8 cellular contexts compared by ENCODE assay signal in genomic region chr15:90873998-90874605, GRCh38. TPM values are rescaled to one million over a fixed set of nuclear protein-coding genes. Genes with fewer than 3 reads are reported as not detected.
DNase-seq lines count a peak whose midpoint lies in the region; ATAC-seq and TF ChIP-seq lines count a peak whose summit lies in the region.

No MANE protein-coding gene starts in this region.

- H3K36me3 ChIP-seq in Caco-2 (ENCODE audit: control insufficient read depth, insufficient read depth, low read length) = no peaks in the 10 kb centered on the region

- H3K27ac Mint-ChIP-seq in Caco-2 (ENCODE audit: unreplicated experiment) = no peak overlapping the region
- no peak overlapping the region for H3K27ac Mint-ChIP-seq in MCF 10A (ENCODE audit: low read depth, unreplicated experiment)
- H3K27ac Mint-ChIP-seq in natural killer cell = peak overlapping the region; percentile 84 to 89

- peak overlapping the region; percentile 22 for H3K4me3 Mint-ChIP-seq in Caco-2 (ENCODE audit: unreplicated experiment)
- H3K4me3 Mint-ChIP-seq in MCF 10A (ENCODE audit: unreplicated experiment) = peak overlapping the region; percentile 28
- peak overlapping the region; percentile 94 for H3K4me3 Mint-ChIP-seq in natural killer cell

- CTCF ChIA-PET in Caco-2 (lab: Charles Lee) = interaction anchor here (0.6 to 2.2 kb wide), 3 partner anchors 28 to 58 kb away, joined by 3 to 11 read pairs (median 3); partner anchors contain the start of gene HDDC3
- CTCF ChIA-PET in MCF 10A (lab: Yijun Ruan, JAX) = interaction anchor here (0.6 to 2.2 kb wide), 7 partner anchors 11 to 226 kb away, joined by 3 to 7 read pairs (median 4); partner anchors contain the start of gene HDDC3

- H3K4me1 Mint-ChIP-seq in Caco-2 (ENCODE audit: low read depth, unreplicated experiment) (peaks cover 9% of the 10 kb centered on the region), MCF 10A (ENCODE audit: insufficient read depth, unreplicated experiment) (peaks cover 14% of the 10 kb centered on the region), natural killer cell (peaks cover 44 to 60% of the 10 kb centered on the region in 2 donors)

- intact Hi-C loops in Caco-2 (cut with micrococcal nuclease; ENCODE audit: unreplicated experiment) (loop anchor here (2.0 to 5.0 kb wide), 3 partner anchors 52 to 227 kb away; partner anchors contain the start of gene UNC45A), MCF 10A (cut with micrococcal nuclease) (loop anchor here (5.0 kb wide), 1 partner anchor 227 kb away; no protein-coding TSS in a partner anchor), natural killer cell (cut with micrococcal nuclease) (loop anchor here (5.0 kb wide), 2 partner anchors 37 to 57 kb away; no protein-coding TSS in a partner anchor)

- TF ChIP-seq CTCF in Caco-2 (IDR thresholded peaks at IDR 0.05; ENCODE audit: insufficient read depth in 1 of 2, low read depth in 1 of 2, low read length in 1 of 2, severe bottlenecking in 1 of 2, unreplicated experiment in 1 of 2) = no peak
- no peak for TF ChIP-seq CTCF in MCF 10A (IDR thresholded peaks at IDR 0.05; ENCODE audit: unreplicated experiment)
- no peak for TF ChIP-seq CTCF in natural killer cell (IDR thresholded peaks at IDR 0.05)

- H3K27me3 Mint-ChIP-seq in Caco-2 (ENCODE audit: insufficient read depth, unreplicated experiment) (no peaks in the 10 kb centered on the region), MCF 10A (ENCODE audit: insufficient read depth, unreplicated experiment) (no peaks in the 10 kb centered on the region), natural killer cell (ENCODE audit: low read depth in 2 of 2) (no peaks in the 10 kb centered on the region)

- H3K9me3 Mint-ChIP-seq in Caco-2 (ENCODE audit: unreplicated experiment) (no peaks in the 10 kb centered on the region), MCF 10A (ENCODE audit: unreplicated experiment) (no peaks in the 10 kb centered on the region), natural killer cell (no peaks in the 10 kb centered on the region)

- no peak for ATAC-seq in natural killer cell
- no peak for ATAC-seq in GM21723 (IDR thresholded peaks at IDR 0.05; ENCODE audit: unreplicated experiment)

- H3K4me1 ChIP-seq in Caco-2 = peaks cover 45% of the 10 kb centered on the region

- H3K36me3 Mint-ChIP-seq in Caco-2 (ENCODE audit: insufficient read depth, unreplicated experiment) = peaks cover 23% of the 10 kb centered on the region
- peaks cover 36% of the 10 kb centered on the region for H3K36me3 Mint-ChIP-seq in MCF 10A (ENCODE audit: insufficient read depth, unreplicated experiment)
- H3K36me3 Mint-ChIP-seq in natural killer cell = no peaks in the 10 kb centered on the region

- no peaks in the 10 kb centered on the region for H3K9me3 ChIP-seq in Caco-2

- no peak overlapping the region for H3K4me3 ChIP-seq in Caco-2 (ENCODE audit: low read depth, low read length)

- DNase-seq in Caco-2 (peak; percentile 91 to 92), NCI-H1092 treated with DMSO at 0.1 percent for 48 hours (lab: John Stamatoyannopoulos, UW) (peak; percentile 67), MCF 10A (ENCODE audit: unreplicated experiment) (peak; percentile 23), natural killer cell (no peak), RKO (ENCODE audit: low spot score) (no peak), AG20443 (ENCODE audit: low spot score) (no peak)
- no peak for DNase-seq in stimulated activated CD4-positive, alpha-beta T cell treated with anti-CD3 and anti-CD28 coated beads, Interleukin-2, amount 100 ng/mL, for 24 hours

- POLR2A ChIA-PET in Caco-2 (lab: Charles Lee) (no interaction called here), MCF 10A (lab: Yijun Ruan, JAX) (interaction anchor here (0.5 to 1.5 kb wide), 7 partner anchors 10 to 344 kb away, joined by 3 to 5 read pairs (median 3); partner anchors contain the start of gene BLM)

- BruUV-seq in Caco-2 (replicated peaks; lab: Mats Ljungman, UMichigan) (no TSS peak), MCF 10A (replicated peaks; lab: Mats Ljungman, UMichigan) (no TSS peak)

- no peaks in the 10 kb centered on the region for H3K27me3 ChIP-seq in Caco-2 (replicated peaks; ENCODE audit: control insufficient read depth, insufficient read depth, low read length)

RNA-seq across cellular contexts. Expression of gene FURIN, which starts 5.7 kb away (rescaled TPM):
- total RNA-seq in Caco-2 (2022) (41.5 and 43.0 TPM in 2 replicates), MCF 10A (2022) (48.8 and 49.4 TPM in 2 replicates), natural killer cell (100 to 1,000 TPM; 110 to 178 (median 172) TPM)

RNA-seq across cellular contexts. Expression of gene FES, which starts 10.2 kb away (rescaled TPM):
- total RNA-seq in Caco-2 (2022) (1.7 and 1.8 TPM in 2 replicates), MCF 10A (2022) (0.32 and 0.91 TPM in 2 replicates), natural killer cell (10 to 100 TPM; 35.8 to 70.3 (median 52.5) TPM)

RNA-seq across cellular contexts. Expression of gene MAN2A2, which starts 29.0 kb away (rescaled TPM):
- total RNA-seq in Caco-2 (2022) (64.9 and 69.8 TPM in 2 replicates), MCF 10A (2022) (42.1 and 42.4 TPM in 2 replicates), natural killer cell (100 to 1,000 TPM; 158 to 200 (median 177) TPM)

RNA-seq across cellular contexts. Expression of gene HDDC3, which starts 58.2 kb away (rescaled TPM):
- 20.0 and 21.6 TPM in 2 replicates for total RNA-seq in Caco-2 (2022)
- total RNA-seq in MCF 10A (2022) = 23.6 and 25.5 TPM in 2 replicates
- total RNA-seq in natural killer cell = 10 to 100 TPM; 11.2 to 14.5 (median 12.1) TPM

Comparison
In these comparisons a context has a peak if more than half of its experiments do, and no peak if none do; other contexts are left out.
1. DNase-seq: peak in Caco-2 (2 of 2), NCI-H1092 treated with DMSO at 0.1 percent for 48 hours (single experiment) and MCF 10A (single experiment); none in natural killer cell (single experiment), RKO (single experiment), stimulated activated CD4-positive, alpha-beta T cell treated with anti-CD3 and anti-CD28 coated beads, Interleukin-2, amount 100 ng/mL, for 24 hours (0 of 2) and AG20443 (single experiment).
2. H3K27ac Mint-ChIP-seq: peak in natural killer cell (2 of 2); none in Caco-2 (single experiment) and MCF 10A (single experiment).
3. H3K4me3 Mint-ChIP-seq: peak in every context shown above with its lines; median percentile 94 in natural killer cell; 28 in MCF 10A; 22 in Caco-2.
4. RNA of gene FES, which starts 10.2 kb away (total RNA-seq): 35.8 to 70.3 TPM in natural killer cell; 1.7 to 1.8 TPM in Caco-2 and 0.32 to 0.91 TPM in MCF 10A; every median in the first group is over 10 times any median in the second.